Comparison of ENCODE assay signal across 8 cellular contexts in genomic region chr6:36851149-36851614, GRCh38. TPM values are rescaled to one million over a fixed set of nuclear protein-coding genes. Genes with fewer than 3 reads are reported as not detected.
DNase-seq lines count a peak whose midpoint lies in the region; ATAC-seq and TF ChIP-seq lines count a peak whose summit lies in the region.

No MANE protein-coding gene starts in this region.

- peaks cover 36% of the 10 kb centered on the region for H3K36me3 ChIP-seq in BLaER1

- H3K9me3 ChIP-seq in BLaER1: no peaks in the 10 kb centered on the region

- H3K27me3 ChIP-seq in BLaER1: no peaks in the 10 kb centered on the region

- H3K27ac ChIP-seq in BLaER1: no peak overlapping the region

- no peak overlapping the region for H3K27ac Mint-ChIP-seq in activated CD4-positive, alpha-beta T cell treated with anti-CD3 and anti-CD28 coated beads, Interleukin-2, amount 10 ng/mL, durations not matched to agents 24 days and 14 days

- peaks cover 10% of the 10 kb centered on the region for H3K4me1 Mint-ChIP-seq in activated CD4-positive, alpha-beta T cell treated with anti-CD3 and anti-CD28 coated beads, Interleukin-2, amount 10 ng/mL, durations not matched to agents 24 days and 14 days

- no peaks in the 10 kb centered on the region for H3K9me3 Mint-ChIP-seq in activated CD4-positive, alpha-beta T cell treated with anti-CD3 and anti-CD28 coated beads, Interleukin-2, amount 10 ng/mL, durations not matched to agents 24 days and 14 days

- no peak overlapping the region for H3K4me3 Mint-ChIP-seq in activated CD4-positive, alpha-beta T cell treated with anti-CD3 and anti-CD28 coated beads, Interleukin-2, amount 10 ng/mL, durations not matched to agents 24 days and 14 days

- no peaks in the 10 kb centered on the region for H3K27me3 Mint-ChIP-seq in activated CD4-positive, alpha-beta T cell treated with anti-CD3 and anti-CD28 coated beads, Interleukin-2, amount 10 ng/mL, durations not matched to agents 24 days and 14 days

- DNase-seq in NCI-H2196 (lab: John Stamatoyannopoulos, UW; ENCODE audit: unreplicated experiment) (peak; percentile 83), foreskin melanocyte (peak; percentile 67), occipital lobe (lab: John Stamatoyannopoulos, UW) (peak; percentile 53)
- DNase-seq in activated CD4-positive, alpha-beta T cell treated with anti-CD3 and anti-CD28 coated beads, Interleukin-2, amount 10 ng/mL, durations not matched to agents 24 days and 14 days: peak; percentile 84

- peaks cover 44% of the 10 kb centered on the region for H3K36me3 Mint-ChIP-seq in activated CD4-positive, alpha-beta T cell treated with anti-CD3 and anti-CD28 coated beads, Interleukin-2, amount 10 ng/mL, durations not matched to agents 24 days and 14 days (ENCODE audit: low read depth)

- H3K4me3 ChIP-seq in BLaER1 (no peak overlapping the region), GM12875 (ENCODE audit: low read depth, low read length) (no peak overlapping the region)

- TF ChIP-seq CTCF in GM12875 (IDR thresholded peaks at IDR 0.05; ENCODE audit: borderline replicate concordance, insufficient read depth, low read depth, low read length): peak; percentile 60

- peak overlapping the region; percentile 72; the same call in 1 of the 2 replicates for H3K4me2 ChIP-seq in BLaER1

- ATAC-seq in GM18520 (IDR thresholded peaks at IDR 0.05; ENCODE audit: unreplicated experiment) (no peak), HG03095 (IDR thresholded peaks at IDR 0.05; ENCODE audit: unreplicated experiment) (no peak)

- intact Hi-C loops in activated CD4-positive, alpha-beta T cell treated with anti-CD3 and anti-CD28 coated beads, Interleukin-2, amount 10 ng/mL, durations not matched to agents 24 days and 14 days (cut with micrococcal nuclease): loop anchor here (1.0 to 5.0 kb wide), 2 partner anchors 69 to 85 kb away; no protein-coding TSS in a partner anchor

- peaks cover 59% of the 10 kb centered on the region for H3K4me1 ChIP-seq in BLaER1

- H3K9ac ChIP-seq in BLaER1: no peak overlapping the region

- H4K20me1 ChIP-seq in BLaER1: no peaks in the 10 kb centered on the region

RNA-seq across cellular contexts. Expression of gene CPNE5, which starts 11.9 kb away (rescaled TPM):
- 0.31 and 0.65 TPM in 2 replicates for total RNA-seq in activated CD4-positive, alpha-beta T cell treated with anti-CD3 and anti-CD28 coated beads, Interleukin-2, amount 10 ng/mL, durations not matched to agents 24 days and 14 days
- total RNA-seq in occipital lobe: 4.8 TPM

RNA-seq across cellular contexts. Expression of gene PPIL1, which starts 23.4 kb away (rescaled TPM):
- 65.0 and 65.1 TPM in 2 replicates for total RNA-seq in activated CD4-positive, alpha-beta T cell treated with anti-CD3 and anti-CD28 coated beads, Interleukin-2, amount 10 ng/mL, durations not matched to agents 24 days and 14 days
- total RNA-seq in occipital lobe: 35.7 TPM

RNA-seq across cellular contexts. Expression of gene C6orf89, which starts 34.6 kb away (rescaled TPM):
- total RNA-seq in activated CD4-positive, alpha-beta T cell treated with anti-CD3 and anti-CD28 coated beads, Interleukin-2, amount 10 ng/mL, durations not matched to agents 24 days and 14 days: 25.9 and 27.4 TPM in 2 replicates
- 36.2 TPM for total RNA-seq in occipital lobe
